Comparison of ENCODE assay signal across 17 cellular contexts in genomic region chr6:38498085-38498484, GRCh38.
"Had no signal": no experiment of that assay in that cellular context is flagged by ENCODE, and none has a peak within 500 bp of the region (broad histone marks: within the 10 kb centered on the region; RNA-seq: fewer than 3 reads in every experiment).

No MANE protein-coding gene starts in this region.

- H3K9me3 ChIP-seq: mucosa of descending colon, prostate gland, right lobe of liver, suprapubic skin had no signal

- ATAC-seq: mucosa of descending colon, natural killer cell had no signal

- H3K4me1 ChIP-seq: prostate gland, right lobe of liver had no signal

- H3K27me3 Mint-ChIP-seq: activated naive CD4-positive, alpha-beta T cell treated with anti-CD3 and anti-CD28 coated beads, Interleukin-2, amount 50 U/mL, for 24 hours; activated T-cell treated with anti-CD3 and anti-CD28 coated beads, Interleukin-2, amount 50 U/mL, for 24 hours; type B pancreatic cell had no signal

- H3K27ac ChIP-seq: prostate gland, right lobe of liver, suprapubic skin had no signal

- DNase-seq: activated effector memory CD4-positive, alpha-beta T cell treated with Interleukin-2 at 50 U/mL for 16 hours; activated T-cell treated with anti-CD3 and anti-CD28 coated beads, Interleukin-2, amount 50 U/mL, for 24 hours; amygdala; endodermal cell; immature natural killer cell; left cardiac atrium; mucosa of descending colon; natural killer cell; right lobe of liver; stimulated activated CD4-positive, alpha-beta T cell treated with anti-CD3 and anti-CD28 coated beads, Interleukin-12 subunit alpha, Interleukin-12 subunit beta, amount 100 ng/mL, for 4 hours; stimulated activated CD4-positive, alpha-beta T cell treated with anti-CD3 and anti-CD28 coated beads, Interleukin-2, amount 100 ng/mL, for 48 hours; stimulated activated naive CD4-positive, alpha-beta T cell treated with Interleukin-2 at 50 U/mL for 16 hours; T-helper 2 cell had no signal

- H3K36me3 ChIP-seq: prostate gland, right lobe of liver, suprapubic skin had no signal

- H3K9me3 Mint-ChIP-seq: activated naive CD4-positive, alpha-beta T cell treated with anti-CD3 and anti-CD28 coated beads, Interleukin-2, amount 50 U/mL, for 24 hours; activated T-cell treated with anti-CD3 and anti-CD28 coated beads, Interleukin-2, amount 50 U/mL, for 24 hours; endodermal cell; immature natural killer cell; natural killer cell; type B pancreatic cell had no signal

- H3K4me3 ChIP-seq: mucosa of descending colon, prostate gland, right lobe of liver, suprapubic skin had no signal

- H3K36me3 Mint-ChIP-seq: activated naive CD4-positive, alpha-beta T cell treated with anti-CD3 and anti-CD28 coated beads, Interleukin-2, amount 50 U/mL, for 24 hours; immature natural killer cell; natural killer cell; type B pancreatic cell had no signal

- H3K27me3 ChIP-seq: right lobe of liver, suprapubic skin had no signal

- H3K27ac Mint-ChIP-seq: activated T-cell treated with anti-CD3 and anti-CD28 coated beads, Interleukin-2, amount 50 U/mL, for 24 hours; endodermal cell; type B pancreatic cell had no signal

- H3K4me3 Mint-ChIP-seq: activated naive CD4-positive, alpha-beta T cell treated with anti-CD3 and anti-CD28 coated beads, Interleukin-2, amount 50 U/mL, for 24 hours; activated T-cell treated with anti-CD3 and anti-CD28 coated beads, Interleukin-2, amount 50 U/mL, for 24 hours; endodermal cell; immature natural killer cell; natural killer cell; type B pancreatic cell had no signal
